ENCODE assay signal across 8 cellular contexts in genomic region chr7:7181519-7182155, GRCh38. TPM values are rescaled to one million over a fixed set of nuclear protein-coding genes. Genes with fewer than 3 reads are reported as not detected.
DNase-seq lines count a peak whose midpoint lies in the region; ATAC-seq, FAIRE-seq and TF ChIP-seq lines count a peak whose summit lies in the region.

No MANE protein-coding gene starts in this region.

- no peaks in the 10 kb centered on the region for H3K9me3 Mint-ChIP-seq in activated naive CD8-positive, alpha-beta T cell treated with anti-CD3 and anti-CD28 coated beads, Interleukin-2, amount 10 ng/mL, durations not matched to agents 7 days and 5 days

- POLR2A ChIA-PET in RWPE1 (lab: Yijun Ruan, JAX; ENCODE audit: low non-redundant PET): no interaction called here
- POLR2A ChIA-PET in activated naive CD8-positive, alpha-beta T cell treated with anti-CD3 and anti-CD28 coated beads, Interleukin-2, amount 10 ng/mL, durations not matched to agents 7 days and 5 days (lab: Charles Lee): interaction anchor here (0.7 to 3.2 kb wide), 17 partner anchors 9 to 786 kb away, joined by 3 to 38 read pairs (median 4); partner anchors contain the start of gene GLCCI1

- H3K27me3 ChIP-seq in right atrium auricular region (no peaks in the 10 kb centered on the region), rectal smooth muscle tissue (ENCODE audit: control insufficient read depth, insufficient read depth, low read length) (no peaks in the 10 kb centered on the region)

- no peaks in the 10 kb centered on the region for H3K36me3 ChIP-seq in right atrium auricular region
- no peaks in the 10 kb centered on the region for H3K36me3 ChIP-seq in rectal smooth muscle tissue (ENCODE audit: control insufficient read depth, insufficient read depth, low read length)

- peak; percentile 41 for ATAC-seq in GM21390 (IDR thresholded peaks at IDR 0.05; ENCODE audit: unreplicated experiment)
- peak; percentile 48 for ATAC-seq in activated naive CD8-positive, alpha-beta T cell treated with anti-CD3 and anti-CD28 coated beads, Interleukin-2, amount 10 ng/mL, durations not matched to agents 7 days and 5 days (ENCODE audit: low read depth)

- peak; percentile 32 for DNase-seq in DMS79 (lab: John Stamatoyannopoulos, UW)
- peak; percentile 24 for DNase-seq in HTR-8/SVneo (ENCODE audit: insufficient read length, low spot score)
- peak; percentile 24 for DNase-seq in RWPE1 (ENCODE audit: low spot score)
- DNase-seq in activated naive CD8-positive, alpha-beta T cell treated with anti-CD3 and anti-CD28 coated beads, Interleukin-2, amount 10 ng/mL, durations not matched to agents 7 days and 5 days: peak; percentile 46
- no peak for DNase-seq in right atrium auricular region (ENCODE audit: low spot score)
- DNase-seq in superior temporal gyrus (ENCODE audit: extremely low spot score): no peak

- H3K4me3 Mint-ChIP-seq in activated naive CD8-positive, alpha-beta T cell treated with anti-CD3 and anti-CD28 coated beads, Interleukin-2, amount 10 ng/mL, durations not matched to agents 7 days and 5 days: peak overlapping the region; percentile 99

- peak overlapping the region; percentile 96 for H3K27ac Mint-ChIP-seq in activated naive CD8-positive, alpha-beta T cell treated with anti-CD3 and anti-CD28 coated beads, Interleukin-2, amount 10 ng/mL, durations not matched to agents 7 days and 5 days

- H3K9me3 ChIP-seq in right atrium auricular region: no peaks in the 10 kb centered on the region

- peaks cover 0 to 26% of the 10 kb centered on the region in 2 donors for H3K4me1 ChIP-seq in right atrium auricular region
- peaks cover 5% of the 10 kb centered on the region for H3K4me1 ChIP-seq in rectal smooth muscle tissue (ENCODE audit: control insufficient read depth, insufficient read depth, low read length)

- H3K4me1 Mint-ChIP-seq in activated naive CD8-positive, alpha-beta T cell treated with anti-CD3 and anti-CD28 coated beads, Interleukin-2, amount 10 ng/mL, durations not matched to agents 7 days and 5 days: peaks cover 19% of the 10 kb centered on the region

- CTCF ChIA-PET in RWPE1 (lab: Yijun Ruan, JAX): interaction anchor here (0.5 to 1.7 kb wide), 5 partner anchors 9 to 235 kb away, joined by 3 to 12 read pairs (median 3); no protein-coding TSS in a partner anchor

- H3K4me3 ChIP-seq in right atrium auricular region: peak overlapping the region; percentile 86 to 96
- peak overlapping the region; percentile 91 for H3K4me3 ChIP-seq in rectal smooth muscle tissue (ENCODE audit: low read length)

- peak overlapping the region; percentile 82 for H3K9ac ChIP-seq in rectal smooth muscle tissue (ENCODE audit: low read length)

- TF ChIP-seq CTCF in RWPE1 (conservative IDR thresholded peaks at IDR 0.05; ENCODE audit: low read depth) (no peak), right atrium auricular region (IDR thresholded peaks at IDR 0.05) (no peak)

- H3K27ac ChIP-seq in RWPE1 (peak overlapping the region; percentile 92), right atrium auricular region (peak overlapping the region; percentile 98 to 99), rectal smooth muscle tissue (ENCODE audit: low read depth, low read length) (peak overlapping the region; percentile 85)

- H3K36me3 Mint-ChIP-seq in activated naive CD8-positive, alpha-beta T cell treated with anti-CD3 and anti-CD28 coated beads, Interleukin-2, amount 10 ng/mL, durations not matched to agents 7 days and 5 days: peaks cover 13% of the 10 kb centered on the region

- no peak for FAIRE-seq in HTR-8/SVneo (lab: Jason Lieb, UNC)

- no peaks in the 10 kb centered on the region for H3K27me3 Mint-ChIP-seq in activated naive CD8-positive, alpha-beta T cell treated with anti-CD3 and anti-CD28 coated beads, Interleukin-2, amount 10 ng/mL, durations not matched to agents 7 days and 5 days

RNA-seq across cellular contexts. Expression of gene C1GALT1, which starts 0.7 kb away (rescaled TPM):
- 10 to 100 TPM; 48.8 to 51.4 TPM for total RNA-seq in activated naive CD8-positive, alpha-beta T cell treated with anti-CD3 and anti-CD28 coated beads, Interleukin-2, amount 10 ng/mL, durations not matched to agents 7 days and 5 days
- 10 to 100 TPM; 21.1 to 25.1 TPM for total RNA-seq in right atrium auricular region

Comparison
In these comparisons a context has a peak if more than half of its experiments do, and no peak if none do; other contexts are left out.
1. DNase-seq: peak in DMS79 (single experiment), HTR-8/SVneo (single experiment), RWPE1 (single experiment) and activated naive CD8-positive, alpha-beta T cell treated with anti-CD3 and anti-CD28 coated beads, Interleukin-2, amount 10 ng/mL, durations not matched to agents 7 days and 5 days (single experiment); none in right atrium auricular region (single experiment) and superior temporal gyrus (single experiment).
2. Peak in every context shown above with its lines, with median percentiles within 50 percentile points of each other: H3K27ac ChIP-seq.